In the genomic region with DNA sequence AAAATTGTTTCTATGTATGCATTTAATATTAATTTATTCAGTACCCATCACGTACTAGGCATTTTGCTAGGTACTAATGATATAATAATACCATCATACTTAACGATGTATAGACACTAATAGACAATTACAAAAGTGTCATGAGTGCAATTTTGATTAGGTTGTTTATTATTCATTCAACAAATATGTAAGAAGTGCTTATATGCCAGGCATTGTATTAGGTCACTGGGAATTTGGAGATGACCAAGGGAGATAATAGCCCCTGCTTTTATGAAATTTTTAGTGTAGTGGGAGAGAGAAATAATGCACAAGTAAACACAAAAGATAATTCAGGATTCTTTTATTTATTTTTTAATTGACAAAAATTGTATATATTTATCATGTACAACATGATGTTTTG, we compare ENCODE assay signal across 7 cellular contexts. TPM values are rescaled to one million over a fixed set of nuclear protein-coding genes. Genes with fewer than 3 reads are reported as not detected.
"Had no signal": no experiment of that assay in that cellular context is flagged by ENCODE, and none has a peak within 500 bp of the region (broad histone marks: within the 10 kb centered on the region; RNA-seq: fewer than 3 reads in every experiment).

No MANE protein-coding gene starts in this region.

- ATAC-seq: GM12878 had no signal

- FAIRE-seq: GM12878, GM12891, GM12892, GM18507, GM19239 had no signal

- H3K4me3 ChIP-seq: GM12878 had no signal

- DNase-seq: GDM1, GF-D8 had no signal

RNA-seq across cellular contexts. Expression of a gene that starts 18.6 kb away (rescaled TPM):
- polyA plus RNA-seq: GM12878 had no signal
